14 cellular contexts compared by ENCODE assay signal in the genomic region with DNA sequence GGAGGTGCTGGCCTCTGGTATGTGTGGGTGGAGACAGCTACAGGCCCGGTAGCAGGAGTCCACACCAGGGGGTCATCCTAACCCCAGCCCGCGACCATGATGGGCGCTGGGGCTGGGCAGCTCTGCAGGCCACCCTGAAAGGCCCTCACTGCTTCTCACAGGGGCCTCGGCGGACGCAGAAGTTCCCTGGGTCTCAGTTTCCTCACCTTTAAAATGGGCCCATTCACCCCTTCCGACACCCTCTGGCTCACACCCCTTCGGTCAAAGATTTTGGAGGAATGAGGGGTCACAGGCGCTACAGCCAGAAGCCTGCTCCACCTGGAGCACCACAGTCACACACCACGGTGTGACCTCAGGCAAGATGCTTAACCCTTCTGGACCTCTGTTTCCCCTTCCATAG. TPM values are rescaled to one million over a fixed set of nuclear protein-coding genes. Genes with fewer than 3 reads are reported as not detected.
DNase-seq lines count a peak whose midpoint lies in the region; ATAC-seq, FAIRE-seq and TF ChIP-seq lines count a peak whose summit lies in the region.
"Had no signal": no experiment of that assay in that cellular context is flagged by ENCODE, and none has a peak within 500 bp of the region (broad histone marks: within the 10 kb centered on the region; RNA-seq: fewer than 3 reads in every experiment).

No MANE protein-coding gene starts in this region.

- dilution Hi-C loops in IMR-90 (cut with HindIII; ENCODE audit: low sequenced_read_pairs, unreplicated experiment): no loop called here

- POLR2A ChIA-PET in IMR-90 (lab: Charles Lee; ENCODE audit: unreplicated experiment): no interaction called here

- peaks cover 19% of the 10 kb centered on the region for H4K20me1 ChIP-seq in IMR-90 (ENCODE audit: insufficient read depth, low read length)

- H3K9ac ChIP-seq in IMR-90 (ENCODE audit: low read depth, low read length) (no peak overlapping the region), mesenchymal stem cell (ENCODE audit: low read length) (peak overlapping the region; percentile 86)

- peak overlapping the region; percentile 72; the same call in 1 of the 2 replicates for H3K14ac ChIP-seq in IMR-90 (replicated peaks; ENCODE audit: low read depth, low read length)
- peak overlapping the region in 1 of 2 experiments; percentile 26 for H3K14ac ChIP-seq in mesenchymal stem cell (ENCODE audit: low read length in 2 of 2)

- TF ChIP-seq RAD21 in IMR-90 (IDR thresholded peaks at IDR 0.05; ENCODE audit: low read length): no peak

- H3K18ac ChIP-seq in IMR-90 (ENCODE audit: low read depth, low read length) (no peak overlapping the region; the same call in 1 of the 2 replicates), mesenchymal stem cell (ENCODE audit: low read depth in 1 of 2, low read length in 2 of 2) (peak overlapping the region; percentile 96 to 97)

- peak overlapping the region; percentile 73; the same call in 1 of the 2 replicates for H2BK20ac ChIP-seq in IMR-90 (ENCODE audit: low read depth, low read length)

- H3K79me1 ChIP-seq in IMR-90 (ENCODE audit: low read depth in 1 of 2, low read length in 2 of 2): peaks cover 23 to 85% of the 10 kb centered on the region in 2 experiments; a peak in 3 of 4 replicates
- no peaks in the 10 kb centered on the region for H3K79me1 ChIP-seq in mesenchymal stem cell (replicated peaks; ENCODE audit: low read length, poor library complexity, severe bottlenecking)

- no peak for TF ChIP-seq POLR2A in IMR-90 (IDR thresholded peaks at IDR 0.05; ENCODE audit: low read depth, low read length)

- no TSS peak for BruUV-seq in IMR-90 (replicated peaks; lab: Mats Ljungman, UMichigan)

- H3K4me3 ChIP-seq in IMR-90 (ENCODE audit: insufficient read depth, low read depth, low read length): no peak overlapping the region
- H3K4me3 ChIP-seq in mesenchymal stem cell (ENCODE audit: insufficient read depth in 1 of 2, low read depth in 1 of 2, low read length in 2 of 2): no peak overlapping the region
- H3K4me3 ChIP-seq in thoracic aorta: no peak overlapping the region
- H3K4me3 ChIP-seq in pancreas: no peak overlapping the region
- H3K4me3 ChIP-seq: cardiac muscle cell had no signal

- H3K4ac ChIP-seq in IMR-90 (ENCODE audit: low read depth, low read length) (peak overlapping the region; percentile 98), mesenchymal stem cell (ENCODE audit: low read depth in 1 of 2, low read length in 2 of 2) (peak overlapping the region; percentile 80 to 96)

- peak overlapping the region; percentile 90 for H2BK5ac ChIP-seq in IMR-90 (ENCODE audit: low read depth, low read length, poor library complexity, severe bottlenecking)
- H2BK5ac ChIP-seq in mesenchymal stem cell (ENCODE audit: low read depth, low read length, poor library complexity, severe bottlenecking): no peak overlapping the region

- peak overlapping the region; percentile 60 to 98 for H2BK12ac ChIP-seq in mesenchymal stem cell (ENCODE audit: low read length in 2 of 2)

- in situ Hi-C loops in IMR-90 (cut with MboI; ENCODE audit: low sequenced_read_pairs): no loop called here

- H2BK15ac ChIP-seq in IMR-90 (ENCODE audit: low read depth, low read length): peak overlapping the region; percentile 30; the same call in 1 of the 3 replicates
- peak overlapping the region; percentile 76 for H2BK15ac ChIP-seq in mesenchymal stem cell (ENCODE audit: low read depth, poor library complexity, severe bottlenecking)

- H3K27ac ChIP-seq in IMR-90 (ENCODE audit: insufficient read depth, low read length): peak overlapping the region; percentile 87
- H3K27ac ChIP-seq in cingulate gyrus (ENCODE audit: low read depth, low read length): peak overlapping the region; percentile 97
- H3K27ac ChIP-seq in mesenchymal stem cell (ENCODE audit: low read length, poor library complexity, severe bottlenecking): peak overlapping the region; percentile 96
- H3K27ac ChIP-seq in thoracic aorta: peak overlapping the region; percentile 72 to 88
- no peak overlapping the region for H3K27ac ChIP-seq in pancreas
- H3K27ac ChIP-seq: cardiac muscle cell had no signal

- TF ChIP-seq CTCF in IMR-90 (conservative IDR thresholded peaks at IDR 0.05; ENCODE audit: low read depth, low read length) (no peak), thoracic aorta (IDR thresholded peaks at IDR 0.05) (no peak), pancreas (IDR thresholded peaks at IDR 0.05) (no peak)

- H3K4me2 ChIP-seq in IMR-90 (ENCODE audit: low read depth, low read length) (no peak overlapping the region), mesenchymal stem cell (ENCODE audit: low read length, poor library complexity, severe bottlenecking) (no peak overlapping the region)

- H2AFZ ChIP-seq in IMR-90 (replicated peaks; ENCODE audit: low read length, poor library complexity) (peak overlapping the region; percentile 82), mesenchymal stem cell (ENCODE audit: low read depth, low read length) (no peak overlapping the region)

- ATAC-seq in IMR-90 (ENCODE audit: low read depth): no peak
- ATAC-seq in thoracic aorta (ENCODE audit: insufficient number of reproducible peaks, low FRiP score, low read depth): no peak
- ATAC-seq in pancreas: no peak
- no peak for ATAC-seq in left colon

- H4K8ac ChIP-seq in IMR-90 (ENCODE audit: low read depth in 2 of 2, low read length in 2 of 2) (peak overlapping the region; percentile 71 to 99; a peak in 3 of 4 replicates), mesenchymal stem cell (ENCODE audit: low read length) (peak overlapping the region; percentile 74)

- no peak for FAIRE-seq in pancreas (lab: Jason Lieb, UNC)
- FAIRE-seq: islet of Langerhans had no signal

- no peaks in the 10 kb centered on the region for H3K27me3 ChIP-seq in IMR-90 (ENCODE audit: control insufficient read depth, insufficient read depth, low read length)
- no peaks in the 10 kb centered on the region for H3K27me3 ChIP-seq in mesenchymal stem cell (ENCODE audit: control insufficient read depth in 1 of 2, insufficient read depth in 1 of 2, low read length in 2 of 2)
- no peaks in the 10 kb centered on the region for H3K27me3 ChIP-seq in thoracic aorta (replicated peaks; ENCODE audit: insufficient read depth)
- H3K27me3 ChIP-seq in pancreas: no peaks in the 10 kb centered on the region
- H3K27me3 ChIP-seq: cardiac muscle cell had no signal

- H2BK120ac ChIP-seq in IMR-90 (ENCODE audit: low read depth, low read length) (peak overlapping the region; percentile 93), mesenchymal stem cell (ENCODE audit: low read depth, low read length) (peak overlapping the region; percentile 45)

- H3K23ac ChIP-seq in IMR-90 (ENCODE audit: low read depth, low read length) (peak overlapping the region; percentile 63; the same call in 1 of the 2 replicates), mesenchymal stem cell (ENCODE audit: low read length in 2 of 2) (peak overlapping the region in 1 of 2 experiments; percentile 61)

- intact Hi-C loops in IMR-90 (cut with micrococcal nuclease): loop anchor here (5.0 kb wide), 1 partner anchor 156 kb away; a partner anchor contains a TSS
- intact Hi-C loops in pancreas (cut with DNase I): no loop called here
- intact Hi-C loops in left colon (cut with DNase I, micrococcal nuclease): no loop called here

- H4K91ac ChIP-seq in IMR-90 (ENCODE audit: insufficient read depth, low read depth, low read length): peak overlapping the region; percentile 95
- H4K91ac ChIP-seq in mesenchymal stem cell (ENCODE audit: low read length): peak overlapping the region; percentile 98

- H3K9me1 ChIP-seq in IMR-90 (ENCODE audit: insufficient read depth, low read length): peaks cover 31% of the 10 kb centered on the region

- DNase-seq in IMR-90: no peak
- DNase-seq in mesenchymal stem cell: no peak
- no peak for DNase-seq in thoracic aorta (ENCODE audit: low spot score)
- no peak for DNase-seq in COR-L47 (lab: John Stamatoyannopoulos, UW)
- DNase-seq in pancreas: no peak
- no peak for DNase-seq in left colon
- DNase-seq: activated CD4-positive, alpha-beta T cell treated with anti-CD3 and anti-CD28 coated beads, Interleukin-2, amount 50 U/mL, for 1 hour; activated effector memory CD4-positive, alpha-beta T cell treated with Interleukin-2 at 50 U/mL for 16 hours; NCI-H2107; T-helper 1 cell had no signal

- H3K36me3 ChIP-seq in IMR-90 (ENCODE audit: control insufficient read depth, insufficient read depth, low read length) (no peaks in the 10 kb centered on the region), mesenchymal stem cell (ENCODE audit: control insufficient read depth in 1 of 2, insufficient read depth in 2 of 2, low read depth in 1 of 2, low read length in 2 of 2) (peaks cover 0 to 22% of the 10 kb centered on the region in 2 experiments), thoracic aorta (no peaks in the 10 kb centered on the region), pancreas (no peaks in the 10 kb centered on the region)
- H3K36me3 ChIP-seq: cardiac muscle cell had no signal

- H3K56ac ChIP-seq in IMR-90 (ENCODE audit: extremely low read depth, insufficient read depth, low read length): no peak overlapping the region

- CTCF ChIA-PET in IMR-90 (lab: Yijun Ruan, JAX): interaction anchor here (4.2 kb wide), 1 partner anchor 108 kb away, joined by 25 read pairs; no protein-coding TSS in a partner anchor

- H2AK9ac ChIP-seq in IMR-90 (replicated peaks; ENCODE audit: low read depth, low read length, poor library complexity): peak overlapping the region; percentile 97

- WGBS in IMR-90 (ENCODE audit: extremely low coverage in 2 of 2, insufficient read length in 1 of 2), 2 experiments: 100% methylated on average over 4 of the region's 11 CpGs; no CpG with 5 or more reads in 1 of the 2 experiments
- WGBS in mesenchymal stem cell: 82% methylated on average over 10 of the region's 11 CpGs
- WGBS in pancreas, 2 donors: 88 to 90% methylated on average over 11 of the region's 11 CpGs

- peak overlapping the region; percentile 81 for H4K5ac ChIP-seq in IMR-90 (ENCODE audit: low read depth, low read length)

- H2AK5ac ChIP-seq in IMR-90 (ENCODE audit: low read depth, low read length): peak overlapping the region; percentile 91
- H2AK5ac ChIP-seq in mesenchymal stem cell (ENCODE audit: low read length, severe bottlenecking): peak overlapping the region; percentile 49

- H3K9me3 ChIP-seq in IMR-90 (ENCODE audit: control insufficient read depth, insufficient read depth, low read length): no peaks in the 10 kb centered on the region
- no peaks in the 10 kb centered on the region for H3K9me3 ChIP-seq in mesenchymal stem cell (ENCODE audit: control insufficient read depth, low read length)
- H3K9me3 ChIP-seq in thoracic aorta: no peaks in the 10 kb centered on the region
- H3K9me3 ChIP-seq in pancreas: no peaks in the 10 kb centered on the region

- H3K4me1 ChIP-seq in IMR-90 (ENCODE audit: control insufficient read depth, insufficient read depth, low read length): peaks cover 51% of the 10 kb centered on the region
- peaks cover 83% of the 10 kb centered on the region for H3K4me1 ChIP-seq in mesenchymal stem cell (ENCODE audit: control insufficient read depth, insufficient read depth, low read depth, low read length)
- peaks cover 69 to 98% of the 10 kb centered on the region in 2 donors for H3K4me1 ChIP-seq in thoracic aorta (ENCODE audit: control insufficient read depth in 1 of 2, low read depth in 2 of 2)
- peaks cover 0 to 4% (median under 1%) of the 10 kb centered on the region in 3 donors for H3K4me1 ChIP-seq in pancreas

RNA-seq across cellular contexts. Expression of a gene that starts 8.0 kb away (rescaled TPM):
- total RNA-seq in IMR-90 (2012; rRNA removed): 19.2 and 22.5 TPM in 2 replicates
- polyA plus RNA-seq in IMR-90 (2012; rRNA removed): 64.5 and 67.1 TPM in 2 replicates
- 51.4 and 55.1 TPM in 2 replicates for polyA plus RNA-seq in IMR-90 (2012; cell fraction: cytosol; rRNA removed)
- 117 and 164 TPM in 2 replicates for polyA plus RNA-seq in IMR-90 (2012; cell fraction: nucleus; rRNA removed; ENCODE audit: low replicate concordance)
- polyA plus RNA-seq in mesenchymal stem cell (2013, experiment 1 of 2): 288 TPM
- polyA plus RNA-seq in mesenchymal stem cell (2013, experiment 2 of 2): 288 TPM
- total RNA-seq in thoracic aorta: 100 to 1,000 TPM; 207 to 246 TPM
- total RNA-seq in pancreas: 10 to 100 TPM; 15.5 to 48.5 (median 21.7) TPM
- 10 to 100 TPM; 52.5 to 66.2 TPM for polyA plus RNA-seq in pancreas
- total RNA-seq in left colon: 10 to 100 TPM; 16.5 to 38.8 TPM

RNA-seq across cellular contexts. Expression of a gene that starts 55.5 kb away (rescaled TPM):
- total RNA-seq in IMR-90 (2012; rRNA removed): not detected in 2 replicates
- not detected in 2 replicates for polyA plus RNA-seq in IMR-90 (2012; rRNA removed)
- not detected in 2 replicates for polyA plus RNA-seq in IMR-90 (2012; cell fraction: cytosol; rRNA removed)
- polyA plus RNA-seq in IMR-90 (2012; cell fraction: nucleus; rRNA removed; ENCODE audit: low replicate concordance): not detected in 2 replicates
- not detected for polyA plus RNA-seq in mesenchymal stem cell (2013, experiment 1 of 2)
- polyA plus RNA-seq in mesenchymal stem cell (2013, experiment 2 of 2): not detected
- total RNA-seq in thoracic aorta: not detected
- total RNA-seq in pancreas: not detected
- not detected for polyA plus RNA-seq in pancreas
- not detected for total RNA-seq in left colon
- total RNA-seq: cardiac muscle cell, LHCN-M2 had no signal
- polyA plus RNA-seq: cardiac muscle cell had no signal

Comparison
In these comparisons a context has a peak if more than half of its experiments do, and no peak if none do; other contexts are left out.
1. H3K27ac ChIP-seq: peak in IMR-90 (single experiment), cingulate gyrus (single experiment), mesenchymal stem cell (single experiment) and thoracic aorta (2 of 2); none in pancreas (0 of 4).